Comparison of ENCODE assay signal across 16 cellular contexts in genomic region chr16:86048221-86048620, GRCh38.
"Had no signal": no experiment of that assay in that cellular context is flagged by ENCODE, and none has a peak within 500 bp of the region (broad histone marks: within the 10 kb centered on the region; RNA-seq: fewer than 3 reads in every experiment).

No MANE protein-coding gene starts in this region.

- H3K27me3 ChIP-seq: cardiac muscle cell, right lobe of liver, uterus had no signal

- H3K36me3 Mint-ChIP-seq: activated CD8-positive, alpha-beta memory T cell treated with anti-CD3 and anti-CD28 coated beads, Interleukin-2, amount 10 ng/mL, durations not matched to agents 7 days and 5 days; activated naive CD4-positive, alpha-beta T cell treated with anti-CD3 and anti-CD28 coated beads, Interleukin-2, amount 10 ng/mL, durations not matched to agents 7 days and 5 days; memory B cell had no signal

- H3K27ac ChIP-seq: cardiac muscle cell, left lung, right lobe of liver, stomach, uterus had no signal

- H3K9me3 Mint-ChIP-seq: activated naive CD4-positive, alpha-beta T cell treated with anti-CD3 and anti-CD28 coated beads, Interleukin-2, amount 10 ng/mL, durations not matched to agents 7 days and 5 days; activated T-helper 2 cell treated with anti-CD3 and anti-CD28 coated beads, Interferon-gamma antibody, Interleukin-2, Interleukin-4, amounts not matched to agents 10 μg/mL and 5 μg/mL and 100 μg/mL, durations not matched to agents 14 hours and 24 hours and 36 hours; memory B cell had no signal

- H3K4me1 ChIP-seq: right lobe of liver, uterus had no signal

- DNase-seq: activated CD4-positive, alpha-beta T cell treated with anti-CD3 and anti-CD28 coated beads for 1 hour; activated CD8-positive, alpha-beta memory T cell treated with anti-CD3 and anti-CD28 coated beads, Interleukin-2, amount 10 ng/mL, durations not matched to agents 7 days and 5 days; activated naive CD4-positive, alpha-beta T cell treated with anti-CD3 and anti-CD28 coated beads, Interleukin-2, amount 10 ng/mL, durations not matched to agents 7 days and 5 days; activated T-cell treated with anti-CD3 and anti-CD28 coated beads, Interleukin-2, amount 50 U/mL, for 1 hour; islet precursor cell; stimulated activated CD4-positive, alpha-beta T cell treated with anti-CD3 and anti-CD28 coated beads, Interleukin-1b, Interleukin-23, amount 100 ng/mL, for 48 hours; stomach; T-helper 9 cell; uterus had no signal

- H3K4me3 ChIP-seq: cardiac muscle cell, left lung, right lobe of liver, stomach, uterus had no signal

- H3K27ac Mint-ChIP-seq: activated CD8-positive, alpha-beta memory T cell treated with anti-CD3 and anti-CD28 coated beads, Interleukin-2, amount 10 ng/mL, durations not matched to agents 7 days and 5 days; activated naive CD4-positive, alpha-beta T cell treated with anti-CD3 and anti-CD28 coated beads, Interleukin-2, amount 10 ng/mL, durations not matched to agents 7 days and 5 days; activated T-helper 2 cell treated with anti-CD3 and anti-CD28 coated beads, Interferon-gamma antibody, Interleukin-2, Interleukin-4, amounts not matched to agents 10 μg/mL and 5 μg/mL and 100 μg/mL, durations not matched to agents 14 hours and 24 hours and 36 hours; memory B cell had no signal

- H3K36me3 ChIP-seq: cardiac muscle cell, left lung, right lobe of liver, stomach, uterus had no signal

- H3K4me3 Mint-ChIP-seq: activated CD8-positive, alpha-beta memory T cell treated with anti-CD3 and anti-CD28 coated beads, Interleukin-2, amount 10 ng/mL, durations not matched to agents 7 days and 5 days; activated naive CD4-positive, alpha-beta T cell treated with anti-CD3 and anti-CD28 coated beads, Interleukin-2, amount 10 ng/mL, durations not matched to agents 7 days and 5 days; memory B cell had no signal

- ATAC-seq: activated CD8-positive, alpha-beta memory T cell treated with anti-CD3 and anti-CD28 coated beads, Interleukin-2, amount 10 ng/mL, durations not matched to agents 7 days and 5 days; esophagus mucosa; left lung; right lobe of liver had no signal

- FAIRE-seq: endometrium had no signal

- H3K9me3 ChIP-seq: left lung, right lobe of liver, stomach, uterus had no signal
